In the genomic region with DNA sequence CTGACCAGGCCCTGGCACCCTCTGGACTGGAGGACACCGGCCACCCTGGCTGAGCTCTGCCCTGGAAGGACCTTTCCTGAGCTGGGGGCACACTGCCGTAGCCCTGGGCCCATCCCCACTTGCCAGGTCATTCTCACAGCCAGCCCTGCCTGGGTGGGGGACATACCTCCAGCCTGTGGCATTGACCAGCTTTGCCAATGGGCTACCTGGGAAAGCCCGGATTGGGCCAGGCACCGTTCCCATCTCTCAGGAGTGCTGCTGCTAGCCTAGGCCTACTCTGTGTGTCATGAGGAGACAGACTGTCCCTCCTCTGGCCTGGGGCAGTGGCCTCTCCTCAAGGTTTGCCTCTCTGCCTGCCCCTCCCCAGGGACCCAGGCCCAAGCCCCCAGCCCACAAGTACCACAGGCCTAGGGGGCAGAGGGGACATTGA, we compare ENCODE assay signal across 20 cellular contexts. TPM values are rescaled to one million over a fixed set of nuclear protein-coding genes. Genes with fewer than 3 reads are reported as not detected.
DNase-seq lines count a peak whose midpoint lies in the region; ATAC-seq and TF ChIP-seq lines count a peak whose summit lies in the region.
"Had no signal": no experiment of that assay in that cellular context is flagged by ENCODE, and none has a peak within 500 bp of the region (broad histone marks: within the 10 kb centered on the region; RNA-seq: fewer than 3 reads in every experiment).

No MANE protein-coding gene starts in this region.

- DNase-seq in adipocyte (ENCODE audit: low read depth) (no peak), ecto neural progenitor cell (ENCODE audit: low spot score) (peak; percentile 42), right lobe of liver (peak in 1 of 3 donors; percentile 66), stomach (no peak), NCI-H526 treated with DMSO at 0.1 percent for 48 hours (lab: John Stamatoyannopoulos, UW) (no peak)
- no peak for DNase-seq in stimulated activated naive CD4-positive, alpha-beta T cell treated with Interleukin-2 at 50 U/mL for 16 hours (lab: John Stamatoyannopoulos, UW)
- DNase-seq: activated CD4-positive, alpha-beta T cell treated with anti-CD3 and anti-CD28 coated beads, Interleukin-2, amount 10 ng/mL, durations not matched to agents 7 days and 5 days; activated naive CD4-positive, alpha-beta T cell; amniotic stem cell; CD8-positive, alpha-beta T cell; erythroblast; foreskin keratinocyte; KBM-7; NCI-H146; NCI-H2171; NCI-H524 treated with DMSO at 0.1 percent for 48 hours had no signal

- H3K9me3 ChIP-seq in adipocyte (ENCODE audit: control insufficient read depth, low read length) (no peaks in the 10 kb centered on the region), right lobe of liver (no peaks in the 10 kb centered on the region), stomach (no peaks in the 10 kb centered on the region)

- TF ChIP-seq POLR2A in right lobe of liver (IDR thresholded peaks at IDR 0.05) (no peak), stomach (IDR thresholded peaks at IDR 0.05) (no peak)

- WGBS in right lobe of liver (ENCODE audit: insufficient coverage, low coverage, low lambda C conversion rate, missing lambda C conversion rate) = no CpG with 5 or more reads among the region's 4 CpGs
- WGBS in stomach, 5 donors = 62 to 94% (median 71%) methylated on average over 2 to 4 of the region's 4 CpGs; no CpG with 5 or more reads in 1 of the 5 donors

- ATAC-seq in right lobe of liver = peak; percentile 27 to 52 (median 38)
- no peak for ATAC-seq in HG03135 (IDR thresholded peaks at IDR 0.05; ENCODE audit: unreplicated experiment)
- ATAC-seq: CD8-positive, alpha-beta T cell; foreskin keratinocyte; sciatic nerve had no signal

- H3K36me3 ChIP-seq in adipocyte (ENCODE audit: control insufficient read depth, insufficient read depth, low read length, severe bottlenecking) (peaks cover 25% of the 10 kb centered on the region), right lobe of liver (peaks cover 0 to 29% (median 14%) of the 10 kb centered on the region in 4 donors), stomach (peaks cover 34 to 88% (median 81%) of the 10 kb centered on the region in 4 donors)

- H3K9ac ChIP-seq in adipocyte (ENCODE audit: low read length) = peak overlapping the region; percentile 34

- intact Hi-C loops in right lobe of liver (cut with DNase I) = no loop called here
- intact Hi-C loops in stomach (cut with DNase I; ENCODE audit: low total_unique reads) = no loop called here

- H3K4me1 ChIP-seq in adipocyte (ENCODE audit: control insufficient read depth, insufficient read depth, low read length) (peaks cover 27% of the 10 kb centered on the region), right lobe of liver (peaks cover 0 to 44% (median 23%) of the 10 kb centered on the region in 4 donors), stomach (peaks cover 19 to 36% (median 35%) of the 10 kb centered on the region in 4 donors)
- H3K4me1 ChIP-seq: foreskin keratinocyte had no signal

- no peak for TF ChIP-seq EP300 in stomach (IDR thresholded peaks at IDR 0.05)

- H3K27me3 ChIP-seq in adipocyte (replicated peaks; ENCODE audit: control insufficient read depth, insufficient read depth, low read length) (no peaks in the 10 kb centered on the region), right lobe of liver (no peaks in the 10 kb centered on the region), stomach (no peaks in the 10 kb centered on the region)
- H3K27me3 ChIP-seq: foreskin keratinocyte had no signal

- peak overlapping the region; percentile 5 to 82 (median 44) for H3K27ac ChIP-seq in right lobe of liver
- peak overlapping the region in 4 of 5 donors; percentile 3 to 31 (median 8) for H3K27ac ChIP-seq in stomach
- H3K27ac ChIP-seq: foreskin keratinocyte, SK-N-MC, VCaP had no signal

- H3K4me3 ChIP-seq in adipocyte (ENCODE audit: low read length) = no peak overlapping the region
- H3K4me3 ChIP-seq in right lobe of liver = peak overlapping the region in 1 of 3 donors; percentile 38
- H3K4me3 ChIP-seq in stomach = no peak overlapping the region
- H3K4me3 ChIP-seq: SK-N-MC had no signal

- TF ChIP-seq CTCF in right lobe of liver (IDR thresholded peaks at IDR 0.05) (no peak), stomach (IDR thresholded peaks at IDR 0.05) (no peak)

RNA-seq across cellular contexts. Expression of a gene that starts 40.0 kb away (rescaled TPM):
- total RNA-seq in right lobe of liver = 10 to 100 TPM; 51.6 to 78.1 (median 69.6) TPM
- total RNA-seq in stomach = 100 to 1,000 TPM in 2 of 5 donors, 10 to 100 TPM in 3; 26.4 to 384 (median 91.7) TPM
- 10 to 100 TPM; 51.6 to 66.4 (median 61.9) TPM for polyA plus RNA-seq in stomach
